ENCODE assay signal across 8 cellular contexts in genomic region chr19:54464624-54465266, GRCh38. TPM values are rescaled to one million over a fixed set of nuclear protein-coding genes. Genes with fewer than 3 reads are reported as not detected.
DNase-seq lines count a peak whose midpoint lies in the region; ATAC-seq lines count a peak whose summit lies in the region.

No MANE protein-coding gene starts in this region.

- H3K27me3 ChIP-seq in BLaER1, result no peaks in the 10 kb centered on the region
- no peaks in the 10 kb centered on the region for H3K27me3 ChIP-seq in effector memory CD4-positive, alpha-beta T cell (replicated peaks; ENCODE audit: control insufficient read depth, insufficient read depth, low read length, poor library complexity, severe bottlenecking)

- peaks cover 35% of the 10 kb centered on the region for H3K4me1 Mint-ChIP-seq in activated CD4-positive, alpha-beta memory T cell treated with anti-CD3 and anti-CD28 coated beads, Interleukin-2, amount 10 ng/mL, durations not matched to agents 7 days and 5 days

- no peaks in the 10 kb centered on the region for H3K9me3 Mint-ChIP-seq in activated CD4-positive, alpha-beta memory T cell treated with anti-CD3 and anti-CD28 coated beads, Interleukin-2, amount 10 ng/mL, durations not matched to agents 7 days and 5 days

- H3K27me3 Mint-ChIP-seq in activated CD4-positive, alpha-beta memory T cell treated with anti-CD3 and anti-CD28 coated beads, Interleukin-2, amount 10 ng/mL, durations not matched to agents 7 days and 5 days, result peaks cover 28% of the 10 kb centered on the region

- no peaks in the 10 kb centered on the region for H3K9me3 ChIP-seq in BLaER1
- no peaks in the 10 kb centered on the region for H3K9me3 ChIP-seq in effector memory CD4-positive, alpha-beta T cell (ENCODE audit: control insufficient read depth, low read length)

- H3K36me3 Mint-ChIP-seq in activated CD4-positive, alpha-beta memory T cell treated with anti-CD3 and anti-CD28 coated beads, Interleukin-2, amount 10 ng/mL, durations not matched to agents 7 days and 5 days (ENCODE audit: low read depth), result peaks cover 18% of the 10 kb centered on the region

- H3K4me2 ChIP-seq in BLaER1, result peak overlapping the region; percentile 85

- POLR2A ChIA-PET in activated CD4-positive, alpha-beta memory T cell treated with anti-CD3 and anti-CD28 coated beads, Interleukin-2, amount 10 ng/mL, durations not matched to agents 7 days and 5 days (lab: Charles Lee), result interaction anchor here (2.0 kb wide), 1 partner anchor 16 kb away, joined by 12 read pairs; the partner anchor contains the start of gene LENG8

- CTCF ChIA-PET in activated CD4-positive, alpha-beta memory T cell treated with anti-CD3 and anti-CD28 coated beads, Interleukin-2, amount 10 ng/mL, durations not matched to agents 7 days and 5 days (lab: Charles Lee), result no interaction called here

- H3K4me3 ChIP-seq in BLaER1, result peak overlapping the region; percentile 84
- H3K4me3 ChIP-seq in effector memory CD4-positive, alpha-beta T cell (ENCODE audit: insufficient read depth, low read depth, low read length, poor library complexity, severe bottlenecking), result peak overlapping the region; percentile 71

- DNase-seq in NCI-H748 treated with DMSO at 0.1 percent for 48 hours (lab: John Stamatoyannopoulos, UW) (peak; percentile 92), medulla oblongata (ENCODE audit: extremely low spot score) (peak; percentile 79)
- DNase-seq in activated CD4-positive, alpha-beta memory T cell treated with anti-CD3 and anti-CD28 coated beads, Interleukin-2, amount 10 ng/mL, durations not matched to agents 7 days and 5 days, result peak; percentile 89
- DNase-seq in effector memory CD4-positive, alpha-beta T cell, result peak; percentile 46 to 57 (median 52)
- DNase-seq in stimulated activated CD8-positive, alpha-beta memory T cell treated with anti-CD3 and anti-CD28 coated beads, Interleukin-12 subunit alpha, Interleukin-12 subunit beta, amount 100 ng/mL, for 1 hour (ENCODE audit: low read depth), result peak; percentile 37

- peak overlapping the region; percentile 79 for H3K27ac ChIP-seq in BLaER1
- H3K27ac ChIP-seq in effector memory CD4-positive, alpha-beta T cell (ENCODE audit: insufficient read depth, low read length, poor library complexity, severe bottlenecking), result peak overlapping the region; percentile 58

- H3K9ac ChIP-seq in BLaER1, result peak overlapping the region; percentile 66

- ATAC-seq in GM19023 (IDR thresholded peaks at IDR 0.05; ENCODE audit: unreplicated experiment) (peak; percentile 44), HG03139 (IDR thresholded peaks at IDR 0.05; ENCODE audit: unreplicated experiment) (peak; percentile 32)

- H3K27ac Mint-ChIP-seq in activated CD4-positive, alpha-beta memory T cell treated with anti-CD3 and anti-CD28 coated beads, Interleukin-2, amount 10 ng/mL, durations not matched to agents 7 days and 5 days, result peak overlapping the region; percentile 95

- H4K20me1 ChIP-seq in BLaER1, result peaks cover 29% of the 10 kb centered on the region

- H3K4me3 Mint-ChIP-seq in activated CD4-positive, alpha-beta memory T cell treated with anti-CD3 and anti-CD28 coated beads, Interleukin-2, amount 10 ng/mL, durations not matched to agents 7 days and 5 days, result peak overlapping the region; percentile 83

- peaks cover 23% of the 10 kb centered on the region for H3K36me3 ChIP-seq in BLaER1
- peaks cover 17% of the 10 kb centered on the region for H3K36me3 ChIP-seq in effector memory CD4-positive, alpha-beta T cell (ENCODE audit: control insufficient read depth, insufficient read depth, low read length)

- H3K4me1 ChIP-seq in BLaER1, result peaks cover 69% of the 10 kb centered on the region
- peaks cover 25% of the 10 kb centered on the region for H3K4me1 ChIP-seq in effector memory CD4-positive, alpha-beta T cell (ENCODE audit: control insufficient read depth, insufficient read depth, low read length, poor library complexity, severe bottlenecking)

RNA-seq across cellular contexts. Expression of gene LENG9, which starts 1.2 kb away (rescaled TPM):
- total RNA-seq in activated CD4-positive, alpha-beta memory T cell treated with anti-CD3 and anti-CD28 coated beads, Interleukin-2, amount 10 ng/mL, durations not matched to agents 7 days and 5 days, result 1 to 10 TPM; 8.5 to 8.7 TPM

RNA-seq across cellular contexts. Expression of gene CDC42EP5, which starts 8.4 kb away (rescaled TPM):
- not detected for total RNA-seq in activated CD4-positive, alpha-beta memory T cell treated with anti-CD3 and anti-CD28 coated beads, Interleukin-2, amount 10 ng/mL, durations not matched to agents 7 days and 5 days

RNA-seq across cellular contexts. Expression of gene LENG8, which starts 15.7 kb away (rescaled TPM):
- total RNA-seq in activated CD4-positive, alpha-beta memory T cell treated with anti-CD3 and anti-CD28 coated beads, Interleukin-2, amount 10 ng/mL, durations not matched to agents 7 days and 5 days, result 100 to 1,000 TPM; 231 to 233 TPM

RNA-seq across cellular contexts. Expression of gene LAIR2, which starts 37.9 kb away (rescaled TPM):
- 1 to 10 TPM; 2.4 to 3.8 TPM for total RNA-seq in activated CD4-positive, alpha-beta memory T cell treated with anti-CD3 and anti-CD28 coated beads, Interleukin-2, amount 10 ng/mL, durations not matched to agents 7 days and 5 days

RNA-seq across cellular contexts. Expression of gene TTYH1, which starts 49.5 kb away (rescaled TPM):
- under 1 TPM; 0.53 to 0.68 TPM for total RNA-seq in activated CD4-positive, alpha-beta memory T cell treated with anti-CD3 and anti-CD28 coated beads, Interleukin-2, amount 10 ng/mL, durations not matched to agents 7 days and 5 days

Comparison
In these comparisons a context has a peak if more than half of its experiments do, and no peak if none do; other contexts are left out.
1. Peak in every context shown above with its lines: DNase-seq, ATAC-seq, H3K4me3 ChIP-seq and H3K27ac ChIP-seq.
2. DNase-seq: peak in every context shown above with its lines; median percentile 92 in NCI-H748 treated with DMSO at 0.1 percent for 48 hours; 89 in activated CD4-positive, alpha-beta memory T cell treated with anti-CD3 and anti-CD28 coated beads, Interleukin-2, amount 10 ng/mL, durations not matched to agents 7 days and 5 days; 79 in medulla oblongata; 52 in effector memory CD4-positive, alpha-beta T cell; 37 in stimulated activated CD8-positive, alpha-beta memory T cell treated with anti-CD3 and anti-CD28 coated beads, Interleukin-12 subunit alpha, Interleukin-12 subunit beta, amount 100 ng/mL, for 1 hour.